Comparison of ENCODE assay signal across 10 cellular contexts in the genomic region with DNA sequence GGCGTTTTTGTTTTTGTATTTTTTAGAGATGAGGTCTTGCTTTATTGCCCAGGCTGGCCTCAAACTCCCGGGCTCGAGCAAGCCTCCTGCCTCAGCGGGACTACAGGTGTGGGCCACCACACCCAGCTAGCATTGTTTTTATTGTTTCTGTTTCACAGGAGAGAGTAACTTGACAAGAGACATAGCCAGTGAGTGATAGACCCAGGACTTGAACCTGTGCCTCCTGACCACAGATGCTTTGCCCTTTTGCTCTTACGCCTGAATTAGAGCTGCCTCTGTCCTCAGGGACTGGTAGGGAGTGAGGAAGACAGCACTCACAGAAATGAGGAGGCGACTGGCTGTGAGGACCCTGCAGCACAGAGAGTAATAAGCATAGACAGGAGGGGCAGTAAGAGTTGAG. TPM values are rescaled to one million over a fixed set of nuclear protein-coding genes. Genes with fewer than 3 reads are reported as not detected.
DNase-seq lines count a peak whose midpoint lies in the region; ATAC-seq and TF ChIP-seq lines count a peak whose summit lies in the region.
"Had no signal": no experiment of that assay in that cellular context is flagged by ENCODE, and none has a peak within 500 bp of the region (broad histone marks: within the 10 kb centered on the region; RNA-seq: fewer than 3 reads in every experiment).

No MANE protein-coding gene starts in this region.

- no peak overlapping the region for H3K9ac ChIP-seq in SK-N-SH

- intact Hi-C loops in activated CD4-positive, alpha-beta T cell treated with anti-CD3 and anti-CD28 coated beads, Interleukin-2, amount 10 ng/mL, durations not matched to agents 24 days and 14 days (cut with micrococcal nuclease) = loop anchor here (2.0 to 10.0 kb wide), 6 partner anchors 85 to 1755 kb away; a partner anchor contains a TSS
- intact Hi-C loops in activated CD4-positive, alpha-beta memory T cell treated with anti-CD3 and anti-CD28 coated beads for 36 hours (cut with micrococcal nuclease) = loop anchor here (2.0 to 10.0 kb wide), 5 partner anchors 157 to 1755 kb away; a partner anchor contains a TSS

- peak overlapping the region; percentile 87 for H3K4me3 Mint-ChIP-seq in activated CD4-positive, alpha-beta T cell treated with anti-CD3 and anti-CD28 coated beads, Interleukin-2, amount 10 ng/mL, durations not matched to agents 24 days and 14 days
- peak overlapping the region; percentile 81 for H3K4me3 Mint-ChIP-seq in activated CD4-positive, alpha-beta memory T cell treated with anti-CD3 and anti-CD28 coated beads for 36 hours

- peaks cover 75% of the 10 kb centered on the region for H3K4me1 Mint-ChIP-seq in activated CD4-positive, alpha-beta T cell treated with anti-CD3 and anti-CD28 coated beads, Interleukin-2, amount 10 ng/mL, durations not matched to agents 24 days and 14 days
- H3K4me1 Mint-ChIP-seq in activated CD4-positive, alpha-beta memory T cell treated with anti-CD3 and anti-CD28 coated beads for 36 hours (ENCODE audit: low read depth) = peaks cover 81% of the 10 kb centered on the region

- no peaks in the 10 kb centered on the region for H4K20me1 ChIP-seq in SK-N-SH (ENCODE audit: insufficient read depth)

- peaks cover 42% of the 10 kb centered on the region for H3K36me3 Mint-ChIP-seq in activated CD4-positive, alpha-beta T cell treated with anti-CD3 and anti-CD28 coated beads, Interleukin-2, amount 10 ng/mL, durations not matched to agents 24 days and 14 days (ENCODE audit: low read depth)
- peaks cover 18% of the 10 kb centered on the region for H3K36me3 Mint-ChIP-seq in activated CD4-positive, alpha-beta memory T cell treated with anti-CD3 and anti-CD28 coated beads for 36 hours

- CTCF ChIA-PET in activated CD4-positive, alpha-beta memory T cell treated with anti-CD3 and anti-CD28 coated beads for 36 hours (lab: Charles Lee) = interaction anchor here (0.8 to 16.8 kb wide), 8 partner anchors 8 to 126 kb away, joined by 3 to 573 read pairs (median 9); no protein-coding TSS in a partner anchor
- CTCF ChIA-PET in SK-N-SH (lab: Yijun Ruan, JAX) = interaction anchor here (1.1 to 1.7 kb wide), 3 partner anchors 9 to 125 kb away, joined by 3 to 5 read pairs (median 3); no protein-coding TSS in a partner anchor

- no peaks in the 10 kb centered on the region for H3K9me2 ChIP-seq in SK-N-SH

- H3K36me3 ChIP-seq in suprapubic skin (no peaks in the 10 kb centered on the region), SK-N-SH (replicated peaks in 1 of 2; ENCODE audit: control insufficient read depth in 1 of 2, insufficient read depth in 2 of 2, low read length in 1 of 2) (no peaks in the 10 kb centered on the region)
- H3K36me3 ChIP-seq: adrenal gland had no signal

- no peak for TF ChIP-seq POLR2A in suprapubic skin (IDR thresholded peaks at IDR 0.05)

- no peaks in the 10 kb centered on the region for H3K9me3 Mint-ChIP-seq in activated CD4-positive, alpha-beta T cell treated with anti-CD3 and anti-CD28 coated beads, Interleukin-2, amount 10 ng/mL, durations not matched to agents 24 days and 14 days
- no peaks in the 10 kb centered on the region for H3K9me3 Mint-ChIP-seq in activated CD4-positive, alpha-beta memory T cell treated with anti-CD3 and anti-CD28 coated beads for 36 hours

- peak; percentile 79 for DNase-seq in activated CD4-positive, alpha-beta T cell treated with anti-CD3 and anti-CD28 coated beads, Interleukin-2, amount 10 ng/mL, durations not matched to agents 24 days and 14 days
- DNase-seq in activated CD4-positive, alpha-beta T cell treated with anti-CD3 and anti-CD28 coated beads, Interleukin-2, amount 50 U/mL, for 4 hours = no peak
- DNase-seq in activated CD4-positive, alpha-beta memory T cell treated with anti-CD3 and anti-CD28 coated beads for 36 hours = peak; percentile 34
- DNase-seq in islet precursor cell (peak; percentile 12), suprapubic skin (ENCODE audit: low spot score in 2 of 2) (no peak), SK-N-SH (no peak)
- DNase-seq: NCI-H1694 treated with DMSO at 0.1 percent for 48 hours had no signal

- H3K9me3 ChIP-seq in suprapubic skin = no peaks in the 10 kb centered on the region
- no peaks in the 10 kb centered on the region for H3K9me3 ChIP-seq in SK-N-SH
- H3K9me3 ChIP-seq: adrenal gland had no signal

- peak overlapping the region; percentile 5 for H3K4me3 ChIP-seq in suprapubic skin
- no peak overlapping the region for H3K4me3 ChIP-seq in SK-N-SH (ENCODE audit: low read depth in 2 of 2, low read length in 1 of 2)

- TF ChIP-seq RAD21 in SK-N-SH (IDR thresholded peaks at IDR 0.05; ENCODE audit: low read length) = no peak

- POLR2A ChIA-PET in activated CD4-positive, alpha-beta memory T cell treated with anti-CD3 and anti-CD28 coated beads for 36 hours (lab: Charles Lee) = interaction anchor here (0.8 to 16.6 kb wide), 6 partner anchors 10 to 308 kb away, joined by 3 to 302 read pairs (median 12); a partner anchor contains a TSS
- POLR2A ChIA-PET in SK-N-SH (lab: Yijun Ruan, JAX) = no interaction called here

- no peaks in the 10 kb centered on the region for H3F3A ChIP-seq in SK-N-SH (replicated peaks; ENCODE audit: insufficient read depth)

- 87% methylated on average over 6 of the region's 6 CpGs for WGBS in suprapubic skin
- WGBS in SK-N-SH (ENCODE audit: low lambda C conversion rate) = 98% methylated on average over 6 of the region's 6 CpGs

- no peak overlapping the region for H3K4me2 ChIP-seq in SK-N-SH

- H3K27ac ChIP-seq in suprapubic skin (peak overlapping the region; percentile 77), SK-N-SH (ENCODE audit: low read depth in 2 of 2, low read length in 1 of 2) (no peak overlapping the region)

- H3K79me2 ChIP-seq in SK-N-SH (ENCODE audit: insufficient read depth) = 0 out of 2 replicates have a peak, but pooled peaks cover 3% of the 10 kb centered on the region

- no peak for TF ChIP-seq CTCF in suprapubic skin (IDR thresholded peaks at IDR 0.05)
- TF ChIP-seq CTCF in SK-N-SH (IDR thresholded peaks at IDR 0.05) = no peak

- peaks cover 36% of the 10 kb centered on the region for H3K4me1 ChIP-seq in suprapubic skin
- peaks cover 0 to 10% of the 10 kb centered on the region in 2 experiments; a peak in 1 of 4 replicates for H3K4me1 ChIP-seq in SK-N-SH (ENCODE audit: control insufficient read depth in 1 of 2, insufficient read depth in 2 of 2, low read depth in 1 of 2, low read length in 1 of 2)

- peak overlapping the region; percentile 98 for H3K27ac Mint-ChIP-seq in activated CD4-positive, alpha-beta T cell treated with anti-CD3 and anti-CD28 coated beads, Interleukin-2, amount 10 ng/mL, durations not matched to agents 24 days and 14 days
- peak overlapping the region; percentile 98 for H3K27ac Mint-ChIP-seq in activated CD4-positive, alpha-beta memory T cell treated with anti-CD3 and anti-CD28 coated beads for 36 hours

- H2AFZ ChIP-seq in SK-N-SH (ENCODE audit: low read depth) = no peak overlapping the region

- no peaks in the 10 kb centered on the region for H3K27me3 ChIP-seq in suprapubic skin
- no peaks in the 10 kb centered on the region for H3K27me3 ChIP-seq in SK-N-SH (ENCODE audit: insufficient read depth)
- H3K27me3 ChIP-seq: adrenal gland had no signal

- no peak for TF ChIP-seq EP300 in suprapubic skin (IDR thresholded peaks at IDR 0.05)
- no peak for TF ChIP-seq EP300 in SK-N-SH (IDR thresholded peaks at IDR 0.05; ENCODE audit: borderline replicate concordance in 1 of 2, low read depth in 1 of 2, low read length in 1 of 2)

- H3K27me3 Mint-ChIP-seq in activated CD4-positive, alpha-beta T cell treated with anti-CD3 and anti-CD28 coated beads, Interleukin-2, amount 10 ng/mL, durations not matched to agents 24 days and 14 days = no peaks in the 10 kb centered on the region
- no peaks in the 10 kb centered on the region for H3K27me3 Mint-ChIP-seq in activated CD4-positive, alpha-beta memory T cell treated with anti-CD3 and anti-CD28 coated beads for 36 hours

- ATAC-seq in HG02623 (IDR thresholded peaks at IDR 0.05; ENCODE audit: unreplicated experiment) = no peak
- no peak for ATAC-seq in HG03469 (IDR thresholded peaks at IDR 0.05; ENCODE audit: unreplicated experiment)

TF ChIP-seq in SK-N-SH, 30 proteins besides CTCF, POLR2A, EP300 and RAD21:
- no peak for TF ChIP-seq MEF2A (IDR thresholded peaks at IDR 0.05; ENCODE audit: borderline replicate concordance, low read depth)
- no peak for TF ChIP-seq YY1 (IDR thresholded peaks at IDR 0.05; ENCODE audit: low read depth)
- TF ChIP-seq, protein P1, sequence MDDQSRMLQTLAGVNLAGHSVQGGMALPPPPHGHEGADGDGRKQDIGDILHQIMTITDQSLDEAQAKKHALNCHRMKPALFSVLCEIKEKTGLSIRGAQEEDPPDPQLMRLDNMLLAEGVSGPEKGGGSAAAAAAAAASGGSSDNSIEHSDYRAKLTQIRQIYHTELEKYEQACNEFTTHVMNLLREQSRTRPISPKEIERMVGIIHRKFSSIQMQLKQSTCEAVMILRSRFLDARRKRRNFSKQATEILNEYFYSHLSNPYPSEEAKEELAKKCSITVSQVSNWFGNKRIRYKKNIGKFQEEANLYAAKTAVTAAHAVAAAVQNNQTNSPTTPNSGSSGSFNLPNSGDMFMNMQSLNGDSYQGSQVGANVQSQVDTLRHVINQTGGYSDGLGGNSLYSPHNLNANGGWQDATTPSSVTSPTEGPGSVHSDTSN (IDR thresholded peaks at IDR 0.05) = no peak
- TF ChIP-seq GATA2 (CRISPR knock-in tag; IDR thresholded peaks at IDR 0.05) = no peak
- TF ChIP-seq ELF1 (IDR thresholded peaks at IDR 0.05) = no peak
- no peak for TF ChIP-seq NRF1 (IDR thresholded peaks at IDR 0.05; ENCODE audit: low read depth, low read length)
- no peak for TF ChIP-seq SMC3 (IDR thresholded peaks at IDR 0.05; ENCODE audit: low read depth, low read length)
- TF ChIP-seq GABPA (IDR thresholded peaks at IDR 0.05; ENCODE audit: low read depth) = no peak
- no peak for TF ChIP-seq FOXJ3 (CRISPR knock-in tag; IDR thresholded peaks at IDR 0.05)
- TF ChIP-seq CHD2 (IDR thresholded peaks at IDR 0.05; ENCODE audit: low read length, partially characterized antibody) = no peak

RNA-seq across cellular contexts. Expression of a gene that starts 2.3 kb away (rescaled TPM):
- 268 and 285 TPM in 2 replicates for total RNA-seq in activated CD4-positive, alpha-beta T cell treated with anti-CD3 and anti-CD28 coated beads, Interleukin-2, amount 10 ng/mL, durations not matched to agents 24 days and 14 days
- 100 to 1,000 TPM; 174 to 180 TPM for total RNA-seq in activated CD4-positive, alpha-beta memory T cell treated with anti-CD3 and anti-CD28 coated beads for 36 hours
- 10 to 100 TPM; 48.8 to 80.0 (median 61.4) TPM for total RNA-seq in suprapubic skin
- 34.2 and 36.5 TPM in 2 replicates for polyA plus RNA-seq in SK-N-SH (2012; rRNA removed)
- polyA plus RNA-seq in SK-N-SH (2012; cell fraction: cytosol; rRNA removed) = 21.7 and 28.2 TPM in 2 replicates
- polyA plus RNA-seq in SK-N-SH (2012; cell fraction: nucleus; rRNA removed) = 224 and 260 TPM in 2 replicates

Comparison
In these comparisons a context has a peak if more than half of its experiments do, and no peak if none do; other contexts are left out.
1. DNase-seq: peak in activated CD4-positive, alpha-beta T cell treated with anti-CD3 and anti-CD28 coated beads, Interleukin-2, amount 10 ng/mL, durations not matched to agents 24 days and 14 days (single experiment), activated CD4-positive, alpha-beta memory T cell treated with anti-CD3 and anti-CD28 coated beads for 36 hours (single experiment) and islet precursor cell (single experiment); none in activated CD4-positive, alpha-beta T cell treated with anti-CD3 and anti-CD28 coated beads, Interleukin-2, amount 50 U/mL, for 4 hours (0 of 2), suprapubic skin (0 of 2) and SK-N-SH (single experiment).